15 cellular contexts compared by ENCODE assay signal in the genomic region with DNA sequence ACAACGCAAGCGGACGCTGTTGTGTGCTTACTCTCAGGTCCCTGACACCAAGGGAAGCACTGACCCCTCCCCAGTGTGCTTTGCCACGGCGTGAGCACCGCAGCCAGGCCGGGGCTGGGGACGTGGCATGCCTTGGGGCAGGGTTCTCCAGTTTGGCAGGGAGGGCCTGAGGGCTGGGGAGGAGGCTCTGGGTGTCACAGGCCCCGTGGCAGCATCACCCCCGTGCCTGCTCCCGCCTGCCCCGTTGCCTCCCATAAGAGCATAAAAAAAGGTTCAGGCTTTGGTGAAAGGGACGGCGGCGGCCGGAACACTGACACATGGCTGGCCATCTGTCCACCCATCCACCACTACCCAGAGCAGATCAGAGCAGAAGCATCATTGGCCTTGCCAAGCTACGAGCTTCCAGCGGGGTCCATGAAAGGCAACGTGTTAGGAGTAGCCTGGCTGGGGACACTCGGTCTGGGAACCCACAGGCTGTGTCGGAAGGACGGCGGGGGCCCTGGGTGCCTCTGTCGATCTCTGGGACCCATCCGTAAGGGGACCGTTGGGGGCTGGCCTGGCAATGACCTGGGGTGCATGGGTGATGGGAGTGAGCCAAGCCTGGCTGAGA.
"Had no signal": no experiment of that assay in that cellular context is flagged by ENCODE, and none has a peak within 500 bp of the region (broad histone marks: within the 10 kb centered on the region; RNA-seq: fewer than 3 reads in every experiment).

No MANE protein-coding gene starts in this region.

- DNase-seq: activated CD4-positive, alpha-beta memory T cell treated with anti-CD3 and anti-CD28 coated beads for 36 hours; activated CD8-positive, alpha-beta memory T cell treated with anti-CD3 and anti-CD28 coated beads, Interleukin-2, amount 10 ng/mL, durations not matched to agents 7 days and 5 days; activated effector memory CD4-positive, alpha-beta T cell treated with Interleukin-2 at 50 U/mL for 16 hours; activated T-cell treated with anti-CD3 and anti-CD28 coated beads, Interleukin-2, amount 50 U/mL, for 1 hour; effector memory CD4-positive, alpha-beta T cell; foreskin melanocyte; naive B cell; retina; stimulated activated CD4-positive, alpha-beta T cell treated with anti-CD3 and anti-CD28 coated beads, Interleukin-2, amount 100 ng/mL, for 48 hours; T-helper 1 cell; T1000 had no signal

- H3K27me3 ChIP-seq: vagina had no signal

- H3K27ac ChIP-seq: epithelial cell of prostate, neutrophil, vagina had no signal

- H3K36me3 ChIP-seq: neutrophil, vagina had no signal

- H3K4me3 ChIP-seq: vagina had no signal

- H3K9me3 ChIP-seq: neutrophil, vagina had no signal

- ATAC-seq: activated CD8-positive, alpha-beta memory T cell treated with anti-CD3 and anti-CD28 coated beads, Interleukin-2, amount 10 ng/mL, durations not matched to agents 7 days and 5 days; stimulated activated memory B cell treated with anti-CD40 and anti-IgM and Interleukin-4, amounts not matched to agents 10 μg/mL and 1 μg/mL and 100 μg/mL, for 72 hours had no signal
